In the genomic region with DNA sequence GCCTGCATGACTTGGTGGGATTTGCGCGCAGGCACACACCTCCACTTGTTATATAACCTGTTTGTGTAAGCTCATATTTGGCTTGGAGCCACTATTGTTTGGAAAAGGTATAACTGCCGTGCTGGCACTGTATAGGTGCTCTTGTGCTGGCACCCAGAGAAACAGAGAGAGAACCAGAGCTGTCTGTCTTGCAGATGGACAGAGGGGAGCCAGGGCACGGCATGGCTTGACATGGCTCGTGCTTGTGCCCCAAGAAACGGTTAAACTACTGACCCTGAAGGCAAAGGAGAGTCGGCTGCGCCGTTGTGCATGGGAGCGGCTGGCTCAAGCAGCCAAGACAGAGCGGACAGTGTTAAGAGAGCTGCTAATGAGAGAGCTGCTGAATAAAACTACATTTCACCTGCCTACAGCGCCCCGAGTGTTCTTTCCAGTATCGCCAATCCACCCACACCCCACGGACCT, we compare ENCODE assay signal across 17 cellular contexts. TPM values are rescaled to one million over a fixed set of nuclear protein-coding genes. Genes with fewer than 3 reads are reported as not detected.
DNase-seq lines count a peak whose midpoint lies in the region; ATAC-seq, FAIRE-seq and TF ChIP-seq lines count a peak whose summit lies in the region.
"Had no signal": no experiment of that assay in that cellular context is flagged by ENCODE, and none has a peak within 500 bp of the region (broad histone marks: within the 10 kb centered on the region; RNA-seq: fewer than 3 reads in every experiment).

No MANE protein-coding gene starts in this region.

- ATAC-seq in GM18511 (IDR thresholded peaks at IDR 0.05; ENCODE audit: unreplicated experiment) = no peak
- ATAC-seq: activated T-cell treated with anti-CD3 and anti-CD28 coated beads, Interleukin-2, amount 50 U/mL, for 72 hours; heart left ventricle had no signal

- H2BK20ac ChIP-seq in H1 (ENCODE audit: low read length) = no peak overlapping the region; the same call in 1 of the 2 replicates

- intact Hi-C loops in testis (cut with DNase I; ENCODE audit: low total_unique reads) = no loop called here

- no peak overlapping the region for H3K9ac ChIP-seq in H1 (replicated peaks in 1 of 4; ENCODE audit: extremely low read depth in 1 of 4, low read depth in 3 of 4, low read length in 3 of 4)

- H3K79me1 ChIP-seq in H1 (ENCODE audit: low read depth, low read length) = no peaks in the 10 kb centered on the region

- POLR2A ChIA-PET in H1 (lab: Charles Lee; ENCODE audit: partially characterized antibody) = no interaction called here

- TF ChIP-seq RAD21 in H1 (IDR thresholded peaks at IDR 0.05 in 1 of 2, conservative IDR thresholded peaks at IDR 0.05 in 1 of 2; ENCODE audit: low read depth in 2 of 2, low read length in 2 of 2) = no peak

- DNase-seq in NCI-H82 (lab: John Stamatoyannopoulos, UW) (peak; percentile 46), NCI-H82 treated with DMSO at 0.1 percent for 48 hours (lab: John Stamatoyannopoulos, UW; ENCODE audit: unreplicated experiment) (no peak), NCI-H510A treated with DMSO at 0.1 percent for 48 hours (lab: John Stamatoyannopoulos, UW) (peak; percentile 80), H1 (ENCODE audit: low read depth in 1 of 2, low spot score in 2 of 2) (no peak), testis (peak; percentile 30), 8988T (no peak), WERI-Rb-1 (no peak)
- DNase-seq: activated CD4-positive, alpha-beta T cell treated with anti-CD3 and anti-CD28 coated beads, Interleukin-2, amount 50 U/mL, for 4 hours; activated T-cell treated with anti-CD3 and anti-CD28 coated beads, Interleukin-2, amount 50 U/mL, for 72 hours; CD8-positive, alpha-beta memory T cell; heart left ventricle; kidney glomerular epithelial cell; SHP77 treated with DMSO at 0.1 percent for 48 hours; spleen; T1000 had no signal

- H3K18ac ChIP-seq in H1 (ENCODE audit: extremely low read depth, low read length) = peak overlapping the region; percentile 83

- peak overlapping the region; percentile 46 for H4K5ac ChIP-seq in H1 (ENCODE audit: insufficient read length, low read depth, low read length)

- no peaks in the 10 kb centered on the region for H4K20me1 ChIP-seq in H1 (replicated peaks in 1 of 2; ENCODE audit: control insufficient read depth in 1 of 2, insufficient read depth in 2 of 2, low read length in 2 of 2)

- CTCF ChIA-PET in H1 (lab: Charles Lee; ENCODE audit: partially characterized antibody) = interaction anchor here (0.6 to 3.1 kb wide), 11 partner anchors 11 to 231 kb away, joined by 3 to 9 read pairs (median 4); no protein-coding TSS in a partner anchor

- no peak overlapping the region for H3K56ac ChIP-seq in H1 (replicated peaks; ENCODE audit: insufficient read length, low read depth, low read length)

- H3K79me2 ChIP-seq in H1 (ENCODE audit: control insufficient read depth in 1 of 2, insufficient read depth in 2 of 2, low read length in 2 of 2) = peaks cover 0 to 68% of the 10 kb centered on the region in 2 experiments; a peak in 3 of 4 replicates

- H3K4me3 ChIP-seq in H1 (ENCODE audit: extremely low read depth in 1 of 4, insufficient read depth in 2 of 4, low read depth in 3 of 4, low read length in 4 of 4) (no peak overlapping the region), testis (no peak overlapping the region), WERI-Rb-1 (ENCODE audit: low read depth, low read length) (no peak overlapping the region)
- H3K4me3 ChIP-seq: heart left ventricle, spleen had no signal

- peak overlapping the region; percentile 14; the same call in 1 of the 2 replicates for H3K27ac ChIP-seq in H1 (ENCODE audit: low read depth, low read length)
- no peak overlapping the region for H3K27ac ChIP-seq in testis
- H3K27ac ChIP-seq in WERI-Rb-1 = no peak overlapping the region
- H3K27ac ChIP-seq: epithelial cell of prostate, heart left ventricle had no signal

- no peak overlapping the region for H3K23ac ChIP-seq in H1 (ENCODE audit: insufficient read length)

- WGBS in H1 (ENCODE audit: extremely low coverage in 1 of 2, insufficient coverage in 1 of 2, insufficient read length in 1 of 2, insufficient replicate concordance in 2 of 2, low coverage in 1 of 2, low lambda C conversion rate in 2 of 2, missing lambda C conversion rate in 1 of 2), 2 experiments = 83% methylated on average over 15 of the region's 15 CpGs; no CpG with 5 or more reads in 1 of the 2 experiments
- 66 to 72% methylated on average over 15 of the region's 15 CpGs for WGBS in testis, 2 donors

- no peak for FAIRE-seq in H1 (lab: Jason Lieb, UNC)

- peak overlapping the region; percentile 89; the same call in 1 of the 2 replicates for H2BK5ac ChIP-seq in H1 (ENCODE audit: low read depth, low read length)

- H3K4me1 ChIP-seq in H1 (replicated peaks in 1 of 4; ENCODE audit: control insufficient read depth in 3 of 4, insufficient read depth in 4 of 4, low read length in 3 of 4) = peaks cover 2 to 42% (median 30%) of the 10 kb centered on the region in 4 experiments
- peaks cover 4% of the 10 kb centered on the region for H3K4me1 ChIP-seq in testis
- H3K4me1 ChIP-seq: heart left ventricle had no signal

- peak overlapping the region; percentile 45 for H3K4ac ChIP-seq in H1 (replicated peaks; ENCODE audit: insufficient read length, low read depth, low read length)

- no peaks in the 10 kb centered on the region for H3K36me3 ChIP-seq in H1 (ENCODE audit: control insufficient read depth in 2 of 4, insufficient read depth in 4 of 4, low read length in 3 of 4)
- no peaks in the 10 kb centered on the region for H3K36me3 ChIP-seq in testis (ENCODE audit: low read depth, missing control alignments)
- no peaks in the 10 kb centered on the region for H3K36me3 ChIP-seq in WERI-Rb-1
- H3K36me3 ChIP-seq: heart left ventricle, spleen had no signal

- no peaks in the 10 kb centered on the region for H3K27me3 ChIP-seq in H1 (replicated peaks in 1 of 4; ENCODE audit: control insufficient read depth in 3 of 4, extremely low read depth in 1 of 4, insufficient read depth in 3 of 4, low read length in 3 of 4)
- H3K27me3 ChIP-seq in testis = no peaks in the 10 kb centered on the region
- H3K27me3 ChIP-seq in WERI-Rb-1 (ENCODE audit: insufficient read depth, low read depth, severe bottlenecking) = no peaks in the 10 kb centered on the region
- H3K27me3 ChIP-seq: heart left ventricle, spleen had no signal

- H2AK5ac ChIP-seq in H1 (ENCODE audit: low read depth, low read length) = peak overlapping the region; percentile 76; the same call in 1 of the 2 replicates

- H2BK15ac ChIP-seq in H1 (ENCODE audit: low read length) = no peak overlapping the region; the same call in 1 of the 2 replicates

- H3K14ac ChIP-seq in H1 (ENCODE audit: insufficient read length) = no peak overlapping the region

- H3K9me3 ChIP-seq in H1 (ENCODE audit: insufficient read depth in 2 of 2, low read depth in 1 of 2, low read length in 1 of 2) (no peaks in the 10 kb centered on the region), testis (no peaks in the 10 kb centered on the region), WERI-Rb-1 (ENCODE audit: severe bottlenecking) (no peaks in the 10 kb centered on the region)
- H3K9me3 ChIP-seq: heart left ventricle, spleen had no signal

- no peak for TF ChIP-seq EP300 in H1 (IDR thresholded peaks at IDR 0.05; ENCODE audit: borderline replicate concordance in 1 of 2, low read depth in 2 of 2, low read length in 2 of 2)

- no peaks in the 10 kb centered on the region for H3K23me2 ChIP-seq in H1 (ENCODE audit: low read depth, low read length)

- TF ChIP-seq POLR2A in H1 (IDR thresholded peaks at IDR 0.05; ENCODE audit: control extremely low read depth in 1 of 2, low read depth in 2 of 2, low read length in 2 of 2) (no peak), testis (IDR thresholded peaks at IDR 0.05) (no peak)

- H2AFZ ChIP-seq in H1 (ENCODE audit: low read length) = no peak overlapping the region

- H4K91ac ChIP-seq in H1 (replicated peaks; ENCODE audit: insufficient read length, low read length) = peak overlapping the region; percentile 86

- peak overlapping the region in 1 of 2 experiments; percentile 67; a peak in 2 of 4 replicates for H3K4me2 ChIP-seq in H1 (ENCODE audit: insufficient read depth in 1 of 2, low read depth in 2 of 2, low read length in 2 of 2)

- H2BK120ac ChIP-seq in H1 (replicated peaks; ENCODE audit: low read depth, low read length) = peak overlapping the region; percentile 71

- H2BK12ac ChIP-seq in H1 (ENCODE audit: low read depth, low read length) = peak overlapping the region; percentile 70; the same call in 1 of the 2 replicates

- TF ChIP-seq CTCF in H1 (IDR thresholded peaks at IDR 0.05; ENCODE audit: control extremely low read depth in 1 of 3, insufficient read depth in 1 of 3, low read depth in 1 of 3, low read length in 3 of 3) = no peak
- TF ChIP-seq CTCF in testis (IDR thresholded peaks at IDR 0.05) = no peak
- no peak for TF ChIP-seq CTCF in WERI-Rb-1 (IDR thresholded peaks at IDR 0.05; ENCODE audit: low read depth, low read length)

- no peak overlapping the region for H4K8ac ChIP-seq in H1 (ENCODE audit: extremely low read depth, insufficient read depth, low read length)

TF ChIP-seq in H1, 55 proteins besides CTCF, POLR2A, EP300 and RAD21 (continues in another document):
- TF ChIP-seq BRCA1 (IDR thresholded peaks at IDR 0.05; ENCODE audit: low read depth, low read length) = no peak
- TF ChIP-seq, protein P1, sequence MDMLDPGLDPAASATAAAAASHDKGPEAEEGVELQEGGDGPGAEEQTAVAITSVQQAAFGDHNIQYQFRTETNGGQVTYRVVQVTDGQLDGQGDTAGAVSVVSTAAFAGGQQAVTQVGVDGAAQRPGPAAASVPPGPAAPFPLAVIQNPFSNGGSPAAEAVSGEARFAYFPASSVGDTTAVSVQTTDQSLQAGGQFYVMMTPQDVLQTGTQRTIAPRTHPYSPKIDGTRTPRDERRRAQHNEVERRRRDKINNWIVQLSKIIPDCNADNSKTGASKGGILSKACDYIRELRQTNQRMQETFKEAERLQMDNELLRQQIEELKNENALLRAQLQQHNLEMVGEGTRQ (IDR thresholded peaks at IDR 0.05; ENCODE audit: low read length) = no peak
- TF ChIP-seq TAF7 (optimal IDR thresholded peaks at IDR 0.05; ENCODE audit: borderline replicate concordance, low read depth, low read length) = no peak
- TF ChIP-seq POLR2AphosphoS5 (IDR thresholded peaks at IDR 0.05; ENCODE audit: low read depth, low read length) = no peak
- no peak for TF ChIP-seq KDM4A (IDR thresholded peaks at IDR 0.05; ENCODE audit: low read depth, low read length, severe bottlenecking)
- TF ChIP-seq POU5F1 (IDR thresholded peaks at IDR 0.05; ENCODE audit: low read depth, low read length) = no peak

RNA-seq across cellular contexts. Expression of gene RAPGEF5, which starts 23.2 kb away (rescaled TPM):
- total RNA-seq in H1 (2021; fragmentation: NEBNext Ultra II Directional; extraction: Animal tissue kit (Norgen Biotek cat#: 25700)) = 22.1 and 22.9 TPM in 2 replicates
- 2.4 and 4.4 TPM in 2 replicates for polyA plus RNA-seq in H1 (2011; rRNA removed)
- polyA plus RNA-seq in H1 (2011; cell fraction: cytosol; rRNA removed) = 3.9 TPM
- 7.7 TPM for polyA plus RNA-seq in H1 (2011; cell fraction: nucleus; rRNA removed)
- 6.0 to 7.7 TPM (median 6.6 TPM) in 4 replicates for polyA plus RNA-seq in H1 (2012, experiment 1 of 2)
- polyA plus RNA-seq in H1 (2012, experiment 2 of 2) = 0.41 TPM
- polyA plus RNA-seq in H1 (2013, experiment 1 of 2) = 7.0 TPM
- polyA plus RNA-seq in H1 (2013, experiment 2 of 2) = 6.5 TPM
- polyA minus RNA-seq in H1 (2011; rRNA and poly(A)+ RNA removed) = 22.0 and 36.0 TPM in 2 replicates
- polyA minus RNA-seq in H1 (2011; cell fraction: cytosol; rRNA and poly(A)+ RNA removed) = 19.2 TPM
- polyA minus RNA-seq in H1 (2011; cell fraction: nucleus; rRNA and poly(A)+ RNA removed) = 75.5 TPM
- total RNA-seq in testis = 10 to 100 TPM; 63.8 to 67.5 TPM
- polyA plus RNA-seq in testis (ENCODE audit: insufficient read depth, low read depth, low replicate concordance) = 16.8 TPM

Comparison
In these comparisons a context has a peak if more than half of its experiments do, and no peak if none do; other contexts are left out.
1. DNase-seq: peak in NCI-H82 (single experiment), NCI-H510A treated with DMSO at 0.1 percent for 48 hours (single experiment) and testis (single experiment); none in NCI-H82 treated with DMSO at 0.1 percent for 48 hours (single experiment), H1 (0 of 2), 8988T (single experiment) and WERI-Rb-1 (single experiment).